39 cellular contexts compared by ENCODE assay signal in genomic region chr7:87123105-87123504, GRCh38.
"Had no signal": no experiment of that assay in that cellular context is flagged by ENCODE, and none has a peak within 500 bp of the region (broad histone marks: within the 10 kb centered on the region; RNA-seq: fewer than 3 reads in every experiment).

No MANE protein-coding gene starts in this region.

- H3K4me1 ChIP-seq: adrenal gland, ascending aorta, body of pancreas, breast epithelium had no signal

- FAIRE-seq: astrocyte, bronchial epithelial cell, colon had no signal

- H3K27me3 ChIP-seq: adrenal gland, ascending aorta, body of pancreas, brain microvascular endothelial cell, breast epithelium had no signal

- H3K9me3 Mint-ChIP-seq: activated naive CD4-positive, alpha-beta T cell treated with anti-CD3 and anti-CD28 coated beads for 36 hours; activated naive CD4-positive, alpha-beta T cell treated with anti-CD3 and anti-CD28 coated beads, Interleukin-2, amount 10 ng/mL, durations not matched to agents 7 days and 5 days; activated naive CD4-positive, alpha-beta T cell treated with anti-CD3 and anti-CD28 coated beads, Interleukin-2, amount 50 U/mL, for 24 hours; activated naive CD4-positive, alpha-beta T cell treated with anti-CD3 and anti-CD28 coated beads, Interleukin-2, amount 50 U/mL, for 72 hours; activated naive CD8-positive, alpha-beta T cell treated with anti-CD3 and anti-CD28 coated beads for 36 hours; activated naive CD8-positive, alpha-beta T cell treated with anti-CD3 and anti-CD28 coated beads, Interleukin-2, amount 10 ng/mL, durations not matched to agents 7 days and 5 days; activated T-cell treated with anti-CD3 and anti-CD28 coated beads, Interleukin-2, amount 50 U/mL, for 24 hours; activated T-cell treated with anti-CD3 and anti-CD28 coated beads, Interleukin-2, amount 50 U/mL, for 4 hours; activated T-helper 1 cell treated with anti-CD3 and anti-CD28 coated beads, Interleukin-12 subunit alpha, Interleukin-12 subunit beta, Interleukin-2, Interleukin-4 antibody, amounts not matched to agents 30 ng/mL and 10 ng/mL and 1 ng/mL, durations not matched to agents 14 hours and 24 hours and 36 hours; activated T-helper 17 cell treated with anti-CD3 and anti-CD28 coated beads, Interleukin-2, amount 50 U/mL, for 72 hours; activated T-helper 2 cell treated with anti-CD3 and anti-CD28 coated beads, Interferon-gamma antibody, Interleukin-2, Interleukin-4, amounts not matched to agents 10 μg/mL and 5 μg/mL and 100 μg/mL, durations not matched to agents 14 hours and 24 hours and 36 hours; brain; central memory CD8-positive, alpha-beta T cell had no signal

- H3K27me3 Mint-ChIP-seq: activated naive CD4-positive, alpha-beta T cell treated with anti-CD3 and anti-CD28 coated beads, Interleukin-2, amount 10 ng/mL, durations not matched to agents 7 days and 5 days; activated naive CD4-positive, alpha-beta T cell treated with anti-CD3 and anti-CD28 coated beads, Interleukin-2, amount 50 U/mL, for 24 hours; activated naive CD8-positive, alpha-beta T cell treated with anti-CD3 and anti-CD28 coated beads for 36 hours; activated T-helper 17 cell treated with anti-CD3 and anti-CD28 coated beads, Interleukin-2, amount 50 U/mL, for 72 hours; brain had no signal

- H3K4me3 ChIP-seq: adrenal gland, ascending aorta, body of pancreas, breast epithelium, cardiac muscle cell had no signal

- ATAC-seq: activated naive CD4-positive, alpha-beta T cell treated with anti-CD3 and anti-CD28 coated beads, Interleukin-2, amount 50 U/mL, for 72 hours; activated T-cell treated with anti-CD3 and anti-CD28 coated beads, Interleukin-2, amount 50 U/mL, for 4 hours; activated T-cell treated with anti-CD3 and anti-CD28 coated beads, Interleukin-2, amount 50 U/mL, for 72 hours; activated T-helper 17 cell treated with anti-CD3 and anti-CD28 coated beads, Interleukin-2, amount 50 U/mL, for 72 hours; body of pancreas had no signal

- H3K36me3 ChIP-seq: adrenal gland, ascending aorta, brain microvascular endothelial cell, breast epithelium, cardiac muscle cell had no signal

- H3K4me1 Mint-ChIP-seq: activated naive CD4-positive, alpha-beta T cell treated with anti-CD3 and anti-CD28 coated beads, Interleukin-2, amount 10 ng/mL, durations not matched to agents 7 days and 5 days; activated naive CD4-positive, alpha-beta T cell treated with anti-CD3 and anti-CD28 coated beads, Interleukin-2, amount 50 U/mL, for 24 hours; activated naive CD8-positive, alpha-beta T cell treated with anti-CD3 and anti-CD28 coated beads for 36 hours; activated naive CD8-positive, alpha-beta T cell treated with anti-CD3 and anti-CD28 coated beads, Interleukin-2, amount 10 ng/mL, durations not matched to agents 7 days and 5 days; activated T-helper 17 cell treated with anti-CD3 and anti-CD28 coated beads, Interleukin-2, amount 50 U/mL, for 72 hours; central memory CD8-positive, alpha-beta T cell had no signal

- H3K36me3 Mint-ChIP-seq: activated naive CD4-positive, alpha-beta T cell treated with anti-CD3 and anti-CD28 coated beads, Interleukin-2, amount 10 ng/mL, durations not matched to agents 7 days and 5 days; activated naive CD4-positive, alpha-beta T cell treated with anti-CD3 and anti-CD28 coated beads, Interleukin-2, amount 50 U/mL, for 24 hours; activated naive CD4-positive, alpha-beta T cell treated with anti-CD3 and anti-CD28 coated beads, Interleukin-2, amount 50 U/mL, for 72 hours; activated naive CD8-positive, alpha-beta T cell; activated naive CD8-positive, alpha-beta T cell treated with anti-CD3 and anti-CD28 coated beads for 36 hours; activated naive CD8-positive, alpha-beta T cell treated with anti-CD3 and anti-CD28 coated beads, Interleukin-2, amount 10 ng/mL, durations not matched to agents 7 days and 5 days; brain had no signal

- DNase-seq: activated effector memory CD4-positive, alpha-beta T cell treated with anti-CD3 and anti-CD28 coated beads, Interleukin-2, amount 50 U/mL, for 16 hours; activated effector memory CD4-positive, alpha-beta T cell treated with Interleukin-2 at 50 U/mL for 16 hours; activated gamma-delta T cell; activated gamma-delta T cell treated with Interleukin-2 at 50 U/mL for 16 hours; activated naive CD4-positive, alpha-beta T cell; activated naive CD4-positive, alpha-beta T cell treated with anti-CD3 and anti-CD28 coated beads for 36 hours; activated naive CD4-positive, alpha-beta T cell treated with anti-CD3 and anti-CD28 coated beads, Interleukin-2, amount 10 ng/mL, durations not matched to agents 7 days and 5 days; activated naive CD4-positive, alpha-beta T cell treated with anti-CD3 and anti-CD28 coated beads, Interleukin-2, amount 50 U/mL, for 16 hours; activated naive CD4-positive, alpha-beta T cell treated with Interleukin-2 at 50 U/mL for 16 hours; activated naive CD8-positive, alpha-beta T cell treated with anti-CD3 and anti-CD28 coated beads for 36 hours; activated naive CD8-positive, alpha-beta T cell treated with anti-CD3 and anti-CD28 coated beads, Interleukin-2, amount 10 ng/mL, durations not matched to agents 7 days and 5 days; activated T-cell treated with anti-CD3 and anti-CD28 coated beads, Interleukin-2, amount 50 U/mL, for 24 hours; activated T-cell treated with anti-CD3 and anti-CD28 coated beads, Interleukin-2, amount 50 U/mL, for 4 hours; activated T-cell treated with anti-CD3 and anti-CD28 coated beads, Interleukin-2, amount 50 U/mL, for 48 hours; activated T-cell treated with anti-CD3 and anti-CD28 coated beads, Interleukin-2, amount 50 U/mL, for 72 hours; adrenal gland; amniotic stem cell; amygdala; anterior cingulate cortex; aorta; body of pancreas; brain microvascular endothelial cell; caudate nucleus; central memory CD4-positive, alpha-beta T cell; cerebellar nuclear complex had no signal

- H3K4me3 Mint-ChIP-seq: activated naive CD4-positive, alpha-beta T cell treated with anti-CD3 and anti-CD28 coated beads for 36 hours; activated naive CD4-positive, alpha-beta T cell treated with anti-CD3 and anti-CD28 coated beads, Interleukin-2, amount 10 ng/mL, durations not matched to agents 7 days and 5 days; activated naive CD4-positive, alpha-beta T cell treated with anti-CD3 and anti-CD28 coated beads, Interleukin-2, amount 50 U/mL, for 24 hours; activated naive CD8-positive, alpha-beta T cell; activated naive CD8-positive, alpha-beta T cell treated with anti-CD3 and anti-CD28 coated beads for 36 hours; activated naive CD8-positive, alpha-beta T cell treated with anti-CD3 and anti-CD28 coated beads, Interleukin-2, amount 10 ng/mL, durations not matched to agents 7 days and 5 days; activated T-cell treated with anti-CD3 and anti-CD28 coated beads, Interleukin-2, amount 50 U/mL, for 24 hours; activated T-cell treated with anti-CD3 and anti-CD28 coated beads, Interleukin-2, amount 50 U/mL, for 4 hours; activated T-cell treated with anti-CD3 and anti-CD28 coated beads, Interleukin-2, amount 50 U/mL, for 72 hours; activated T-helper 1 cell treated with anti-CD3 and anti-CD28 coated beads, Interleukin-12 subunit alpha, Interleukin-12 subunit beta, Interleukin-2, Interleukin-4 antibody, amounts not matched to agents 30 ng/mL and 10 ng/mL and 1 ng/mL, durations not matched to agents 14 hours and 24 hours and 36 hours; activated T-helper 17 cell treated with anti-CD3 and anti-CD28 coated beads, Interleukin-2, amount 50 U/mL, for 72 hours; brain; central memory CD8-positive, alpha-beta T cell had no signal

- H3K9me3 ChIP-seq: adrenal gland, ascending aorta, body of pancreas, breast epithelium had no signal

- H3K27ac ChIP-seq: adrenal gland, ascending aorta, body of pancreas, brain microvascular endothelial cell, breast epithelium, cardiac muscle cell had no signal

- H3K27ac Mint-ChIP-seq: activated naive CD4-positive, alpha-beta T cell treated with anti-CD3 and anti-CD28 coated beads for 36 hours; activated naive CD4-positive, alpha-beta T cell treated with anti-CD3 and anti-CD28 coated beads, Interleukin-2, amount 10 ng/mL, durations not matched to agents 7 days and 5 days; activated naive CD4-positive, alpha-beta T cell treated with anti-CD3 and anti-CD28 coated beads, Interleukin-2, amount 50 U/mL, for 24 hours; activated naive CD4-positive, alpha-beta T cell treated with anti-CD3 and anti-CD28 coated beads, Interleukin-2, amount 50 U/mL, for 72 hours; activated naive CD8-positive, alpha-beta T cell; activated naive CD8-positive, alpha-beta T cell treated with anti-CD3 and anti-CD28 coated beads for 36 hours; activated naive CD8-positive, alpha-beta T cell treated with anti-CD3 and anti-CD28 coated beads, Interleukin-2, amount 10 ng/mL, durations not matched to agents 7 days and 5 days; activated T-cell treated with anti-CD3 and anti-CD28 coated beads, Interleukin-2, amount 50 U/mL, for 24 hours; activated T-cell treated with anti-CD3 and anti-CD28 coated beads, Interleukin-2, amount 50 U/mL, for 72 hours; activated T-helper 1 cell treated with anti-CD3 and anti-CD28 coated beads, Interleukin-12 subunit alpha, Interleukin-12 subunit beta, Interleukin-2, Interleukin-4 antibody, amounts not matched to agents 30 ng/mL and 10 ng/mL and 1 ng/mL, durations not matched to agents 14 hours and 24 hours and 36 hours; activated T-helper 17 cell treated with anti-CD3 and anti-CD28 coated beads, Interleukin-2, amount 50 U/mL, for 72 hours; activated T-helper 2 cell treated with anti-CD3 and anti-CD28 coated beads, Interferon-gamma antibody, Interleukin-2, Interleukin-4, amounts not matched to agents 10 μg/mL and 5 μg/mL and 100 μg/mL, durations not matched to agents 14 hours and 24 hours and 36 hours; brain had no signal
